8 cellular contexts compared by ENCODE assay signal in genomic region chr10:132223156-132223590, GRCh38. TPM values are rescaled to one million over a fixed set of nuclear protein-coding genes. Genes with fewer than 3 reads are reported as not detected.
DNase-seq lines count a peak whose midpoint lies in the region; ATAC-seq, FAIRE-seq and TF ChIP-seq lines count a peak whose summit lies in the region.

No MANE protein-coding gene starts in this region.

- H3K27me3 ChIP-seq in osteoblast (ENCODE audit: insufficient read depth, low read length) = no peaks in the 10 kb centered on the region
- H3K27me3 ChIP-seq in tibial nerve = no peaks in the 10 kb centered on the region

- no peaks in the 10 kb centered on the region for H3K79me2 ChIP-seq in osteoblast (ENCODE audit: insufficient read depth, low read length)

- TF ChIP-seq POLR2A in tibial nerve (IDR thresholded peaks at IDR 0.05) = no peak

- H3K36me3 ChIP-seq in osteoblast (ENCODE audit: insufficient read depth, low read length) (no peaks in the 10 kb centered on the region), tibial nerve (peaks cover 0 to 21% (median 0%) of the 10 kb centered on the region in 3 donors)

- H3K4me3 ChIP-seq in osteoblast (ENCODE audit: insufficient read depth, low read length) (no peak overlapping the region), tibial nerve (no peak overlapping the region)

- no peak overlapping the region for H2AFZ ChIP-seq in osteoblast (ENCODE audit: low read length)

- FAIRE-seq in frontal cortex (lab: Jason Lieb, UNC) = no peak

- H3K27ac ChIP-seq in osteoblast (ENCODE audit: low read depth, low read length) (no peak overlapping the region), tibial nerve (no peak overlapping the region)

- H3K4me1 ChIP-seq in osteoblast (ENCODE audit: insufficient read depth, low read length) (no peaks in the 10 kb centered on the region), tibial nerve (peaks cover 0 to 9% (median 0%) of the 10 kb centered on the region in 4 donors)

- H4K20me1 ChIP-seq in osteoblast (ENCODE audit: insufficient read depth, low read length) = no peaks in the 10 kb centered on the region

- no peak overlapping the region for H3K4me2 ChIP-seq in osteoblast (ENCODE audit: insufficient read depth, low read length)

- no peaks in the 10 kb centered on the region for H3K9me3 ChIP-seq in osteoblast (ENCODE audit: low read depth, low read length)
- H3K9me3 ChIP-seq in tibial nerve = no peaks in the 10 kb centered on the region

- peak; percentile 93 for DNase-seq in AG08395 (ENCODE audit: low spot score)
- peak; percentile 71 for DNase-seq in RPMI7951 (ENCODE audit: low read depth)
- DNase-seq in activated effector memory CD4-positive, alpha-beta T cell treated with anti-CD3 and anti-CD28 coated beads, Interleukin-2, amount 50 U/mL, for 16 hours = peak; percentile 83
- peak; percentile 81 to 93 for DNase-seq in frontal cortex (ENCODE audit: low spot score in 2 of 2)
- peak; percentile 100 for DNase-seq in osteoblast (ENCODE audit: insufficient read length, low spot score, missing footprints)
- DNase-seq in tibial nerve (ENCODE audit: low spot score in 2 of 2) = peak; percentile 42 to 57

- ATAC-seq in GM18858 (IDR thresholded peaks at IDR 0.05; ENCODE audit: unreplicated experiment) (peak; percentile 53), HG03175 (IDR thresholded peaks at IDR 0.05; ENCODE audit: unreplicated experiment) (peak; percentile 89)

- WGBS in tibial nerve, 2 donors = 0 to 23% methylated on average over 7 to 11 of the region's 16 CpGs

- TF ChIP-seq CTCF in osteoblast (IDR thresholded peaks at IDR 0.05; ENCODE audit: extremely low read depth, low read depth, low read length) (peak; percentile 93), tibial nerve (IDR thresholded peaks at IDR 0.05) (peak; percentile 73 to 96 (median 89))

- TF ChIP-seq EP300 in tibial nerve (IDR thresholded peaks at IDR 0.05) = no peak

RNA-seq across cellular contexts. Expression of gene DPYSL4, which starts 36.4 kb away (rescaled TPM):
- 0.88 and 1.6 TPM in 2 replicates for total RNA-seq in RPMI7951 (2014; rRNA removed; shearing (Covaris generic))
- total RNA-seq in frontal cortex = 43.6 TPM
- 0.72 and 2.4 TPM in 2 replicates for total RNA-seq in osteoblast
- total RNA-seq in tibial nerve = 1 to 10 TPM in 2 of 4 donors, under 1 TPM in 2; 0.21 to 3.1 (median 1.4) TPM

Comparison
In these comparisons a context has a peak if more than half of its experiments do, and no peak if none do; other contexts are left out.
1. DNase-seq: peak in every context shown above with its lines; median percentile 100 in osteoblast; 93 in AG08395; 87 in frontal cortex; 83 in activated effector memory CD4-positive, alpha-beta T cell treated with anti-CD3 and anti-CD28 coated beads, Interleukin-2, amount 50 U/mL, for 16 hours; 71 in RPMI7951; 50 in tibial nerve.
2. RNA of gene DPYSL4, which starts 36.4 kb away (total RNA-seq): 43.6 TPM in frontal cortex (single experiment); 0.21 to 3.1 TPM in tibial nerve, 0.88 to 1.6 TPM in RPMI7951 and 0.72 to 2.4 TPM in osteoblast; every median in the first group is over 10 times any median in the second.